Comparison of ENCODE assay signal across 22 cellular contexts in the genomic region with DNA sequence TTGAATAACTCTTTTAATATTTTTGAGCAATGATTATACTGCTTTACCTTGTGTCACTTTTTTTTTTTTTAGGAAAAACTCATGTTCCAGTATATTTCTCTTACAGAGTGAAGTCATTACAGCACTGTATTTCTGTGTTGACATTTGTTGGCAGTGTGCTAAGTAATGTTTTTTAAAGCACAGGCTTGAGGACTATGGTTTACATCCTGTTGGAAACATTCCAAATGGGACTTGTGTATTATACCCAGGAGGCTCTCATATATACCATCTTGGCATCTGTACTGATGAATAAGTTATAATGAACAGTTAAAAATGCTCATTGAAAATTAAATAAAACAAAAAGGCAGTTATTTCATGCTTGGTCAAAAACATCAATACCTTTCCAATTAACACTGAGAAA. TPM values are rescaled to one million over a fixed set of nuclear protein-coding genes. Genes with fewer than 3 reads are reported as not detected.
DNase-seq lines count a peak whose midpoint lies in the region; ATAC-seq and TF ChIP-seq lines count a peak whose summit lies in the region.
"Had no signal": no experiment of that assay in that cellular context is flagged by ENCODE, and none has a peak within 500 bp of the region (broad histone marks: within the 10 kb centered on the region; RNA-seq: fewer than 3 reads in every experiment).

No MANE protein-coding gene starts in this region.

- no peak overlapping the region for H2AFZ ChIP-seq in PC-3 (ENCODE audit: low read length)
- H2AFZ ChIP-seq: neural progenitor cell had no signal

- H3K27ac ChIP-seq in HEK293 (ENCODE audit: extremely low read depth, low read depth, low read length) (no peak overlapping the region), PC-3 (ENCODE audit: low read length) (no peak overlapping the region), gastroesophageal sphincter (no peak overlapping the region), right cardiac atrium (ENCODE audit: low read length) (no peak overlapping the region)
- H3K27ac ChIP-seq: coronary artery, gastrocnemius medialis, neural progenitor cell, thyroid gland had no signal

- BruUV-seq in PC-3 (replicated peaks; lab: Mats Ljungman, UMichigan): no TSS peak

- no peak for TF ChIP-seq CTCF in HEK293 (tag by site-specific recombination; IDR thresholded peaks at IDR 0.05)
- TF ChIP-seq CTCF in PC-3 (conservative IDR thresholded peaks at IDR 0.05; ENCODE audit: low read depth, low read length): no peak
- no peak for TF ChIP-seq CTCF in gastroesophageal sphincter (IDR thresholded peaks at IDR 0.05)
- TF ChIP-seq CTCF in WTC11 (IDR thresholded peaks at IDR 0.05): no peak

- ATAC-seq in PC-3 (peak; percentile 50), gastroesophageal sphincter (no peak), right cardiac atrium (no peak), WTC11 (no peak)
- ATAC-seq: gastrocnemius medialis; left lobe of liver; mucosa of descending colon; stimulated activated naive B cell treated with anti-CD40 and anti-IgM and Interleukin-4, amounts not matched to agents 10 μg/mL and 1 μg/mL and 100 μg/mL, for 72 hours had no signal

- no peaks in the 10 kb centered on the region for H4K20me1 ChIP-seq in PC-3 (ENCODE audit: low read length)

- H3K9me3 ChIP-seq in HEK293 (ENCODE audit: control insufficient read depth, insufficient read depth, low read depth, low read length) (no peaks in the 10 kb centered on the region), PC-3 (ENCODE audit: low read length) (no peaks in the 10 kb centered on the region), gastroesophageal sphincter (no peaks in the 10 kb centered on the region), right cardiac atrium (ENCODE audit: control insufficient read depth, low read length) (no peaks in the 10 kb centered on the region)
- H3K9me3 ChIP-seq: gastrocnemius medialis, mucosa of descending colon, thyroid gland had no signal

- CTCF ChIA-PET in HEK293 (lab: Yijun Ruan, JAX): no interaction called here
- CTCF ChIA-PET in PC-3 (lab: Charles Lee): no interaction called here
- CTCF ChIA-PET in WTC11 (lab: Charles Lee): no interaction called here

- peaks cover 0 to 27% of the 10 kb centered on the region in 2 experiments; a peak in 1 of 3 replicates for H3K36me3 ChIP-seq in HEK293 (ENCODE audit: control insufficient read depth in 2 of 2, insufficient read depth in 1 of 2, low read length in 2 of 2)
- no peaks in the 10 kb centered on the region; the same call in 1 of the 2 replicates for H3K36me3 ChIP-seq in PC-3 (ENCODE audit: low read depth, low read length)
- peaks cover 0 to 34% of the 10 kb centered on the region in 2 donors for H3K36me3 ChIP-seq in gastroesophageal sphincter

- TF ChIP-seq EP300 in gastroesophageal sphincter (IDR thresholded peaks at IDR 0.05): no peak

- peaks cover 7% of the 10 kb centered on the region; the same call in 1 of the 2 replicates for H3K4me1 Mint-ChIP-seq in WTC11
- H3K4me1 Mint-ChIP-seq: B cell had no signal

- peaks cover 3% of the 10 kb centered on the region; the same call in 1 of the 2 replicates for H3K4me1 ChIP-seq in HEK293 (ENCODE audit: control insufficient read depth, insufficient read depth, low read length)
- H3K4me1 ChIP-seq in PC-3 (ENCODE audit: insufficient read depth, low read length): peaks cover 17% of the 10 kb centered on the region
- H3K4me1 ChIP-seq in gastroesophageal sphincter: no peaks in the 10 kb centered on the region
- H3K4me1 ChIP-seq in right cardiac atrium (ENCODE audit: control insufficient read depth, insufficient read depth, low read length): no peaks in the 10 kb centered on the region
- H3K4me1 ChIP-seq: neural progenitor cell, thyroid gland had no signal

- no peaks in the 10 kb centered on the region for H3F3A ChIP-seq in PC-3 (ENCODE audit: low read length, unreplicated experiment)

- H3K9me2 ChIP-seq in PC-3 (replicated peaks; ENCODE audit: low read length): no peaks in the 10 kb centered on the region

- H3K4me3 ChIP-seq in HEK293 (ENCODE audit: low read depth, low read length) (no peak overlapping the region), PC-3 (ENCODE audit: low read length) (no peak overlapping the region), gastroesophageal sphincter (no peak overlapping the region), right cardiac atrium (ENCODE audit: low read length) (no peak overlapping the region)
- H3K4me3 ChIP-seq: coronary artery, gastrocnemius medialis, mucosa of descending colon, neural progenitor cell, thyroid gland had no signal

- no peak for TF ChIP-seq POLR2A in gastroesophageal sphincter (IDR thresholded peaks at IDR 0.05)

- no peaks in the 10 kb centered on the region for H3K27me3 Mint-ChIP-seq in WTC11 (ENCODE audit: low read depth)
- H3K27me3 Mint-ChIP-seq: activated CD4-positive, alpha-beta memory T cell treated with anti-CD3 and anti-CD28 coated beads for 36 hours; activated naive CD4-positive, alpha-beta T cell treated with anti-CD3 and anti-CD28 coated beads, Interleukin-2, amount 10 ng/mL, durations not matched to agents 7 days and 5 days; B cell; stimulated activated naive B cell treated with anti-CD40 and anti-IgM and Interleukin-4, amounts not matched to agents 10 μg/mL and 1 μg/mL and 100 μg/mL, for 72 hours had no signal

- H3K79me2 ChIP-seq in PC-3 (ENCODE audit: low read length): no peaks in the 10 kb centered on the region

- intact Hi-C loops in PC-3 (cut with micrococcal nuclease) (loop anchor here (5.0 kb wide), 2 partner anchors 40 to 160 kb away; no protein-coding TSS in a partner anchor), right cardiac atrium (cut with DNase I) (loop anchor here in 1 of 4 donors (5.0 kb wide), 1 partner anchor 95 kb away; no protein-coding TSS in a partner anchor)

- peaks cover 3% of the 10 kb centered on the region for H3K36me3 Mint-ChIP-seq in WTC11

- no peak overlapping the region for H3K27ac Mint-ChIP-seq in WTC11
- H3K27ac Mint-ChIP-seq: activated CD4-positive, alpha-beta memory T cell treated with anti-CD3 and anti-CD28 coated beads for 36 hours; activated naive CD4-positive, alpha-beta T cell treated with anti-CD3 and anti-CD28 coated beads, Interleukin-2, amount 10 ng/mL, durations not matched to agents 7 days and 5 days; B cell; neural progenitor cell; stimulated activated naive B cell treated with anti-CD40 and anti-IgM and Interleukin-4, amounts not matched to agents 10 μg/mL and 1 μg/mL and 100 μg/mL, for 72 hours had no signal

- no peak overlapping the region for H3K4me2 ChIP-seq in PC-3 (ENCODE audit: low read length)
- H3K4me2 ChIP-seq: neural progenitor cell had no signal

- DNase-seq in DMS153 treated with DMSO at 0.1 percent for 48 hours (lab: John Stamatoyannopoulos, UW; ENCODE audit: unreplicated experiment) (peak; percentile 43), PC-3 (peak; percentile 40), glomerular endothelial cell (ENCODE audit: extremely low read depth, low read depth, low spot score) (peak; percentile 20), OCI-M1 (lab: John Stamatoyannopoulos, UW) (no peak), right cardiac atrium (no peak), WTC11 (ENCODE audit: low spot score) (no peak)
- DNase-seq: activated CD4-positive, alpha-beta memory T cell treated with anti-CD3 and anti-CD28 coated beads for 36 hours; activated naive CD4-positive, alpha-beta T cell treated with anti-CD3 and anti-CD28 coated beads, Interleukin-2, amount 10 ng/mL, durations not matched to agents 7 days and 5 days; gastrocnemius medialis; KBM-7; mucosa of descending colon; NCI-H1417 treated with DMSO at 0.1 percent for 48 hours; NCI-H526; stimulated activated naive B cell treated with anti-CD40 and anti-IgM and Interleukin-4, amounts not matched to agents 10 μg/mL and 1 μg/mL and 100 μg/mL, for 72 hours; SW 1271; thyroid gland had no signal

- H3K9ac ChIP-seq in PC-3 (ENCODE audit: low read length): no peak overlapping the region
- H3K9ac ChIP-seq: neural progenitor cell had no signal

- POLR2A ChIA-PET in HEK293 (lab: Yijun Ruan, JAX): no interaction called here
- POLR2A ChIA-PET in PC-3 (lab: Charles Lee; ENCODE audit: unreplicated experiment): no interaction called here
- POLR2A ChIA-PET in WTC11 (lab: Charles Lee): no interaction called here

- no peaks in the 10 kb centered on the region for H3K9me3 Mint-ChIP-seq in WTC11
- H3K9me3 Mint-ChIP-seq: activated CD4-positive, alpha-beta memory T cell treated with anti-CD3 and anti-CD28 coated beads for 36 hours; activated naive CD4-positive, alpha-beta T cell treated with anti-CD3 and anti-CD28 coated beads, Interleukin-2, amount 10 ng/mL, durations not matched to agents 7 days and 5 days; neural progenitor cell; stimulated activated naive B cell treated with anti-CD40 and anti-IgM and Interleukin-4, amounts not matched to agents 10 μg/mL and 1 μg/mL and 100 μg/mL, for 72 hours had no signal

- no peak overlapping the region for H3K4me3 Mint-ChIP-seq in WTC11
- H3K4me3 Mint-ChIP-seq: activated CD4-positive, alpha-beta memory T cell treated with anti-CD3 and anti-CD28 coated beads for 36 hours; activated naive CD4-positive, alpha-beta T cell treated with anti-CD3 and anti-CD28 coated beads, Interleukin-2, amount 10 ng/mL, durations not matched to agents 7 days and 5 days; B cell; neural progenitor cell; stimulated activated naive B cell treated with anti-CD40 and anti-IgM and Interleukin-4, amounts not matched to agents 10 μg/mL and 1 μg/mL and 100 μg/mL, for 72 hours had no signal

- H3K27me3 ChIP-seq in PC-3 (ENCODE audit: low read length): no peaks in the 10 kb centered on the region
- no peaks in the 10 kb centered on the region for H3K27me3 ChIP-seq in gastroesophageal sphincter
- H3K27me3 ChIP-seq in right cardiac atrium (ENCODE audit: control insufficient read depth, insufficient read depth): no peaks in the 10 kb centered on the region
- H3K27me3 ChIP-seq: gastrocnemius medialis, neural progenitor cell, thyroid gland had no signal

TF ChIP-seq in HEK293, 187 proteins besides CTCF, POLR2A, EP300 and RAD21 (continues in another document):
- no peak for TF ChIP-seq MZF1 (tag by site-specific recombination; IDR thresholded peaks at IDR 0.05; ENCODE audit: borderline replicate concordance)

TF ChIP-seq in WTC11, 78 proteins besides CTCF, POLR2A, EP300 and RAD21 (continues in another document):
- TF ChIP-seq NR3C1 (CRISPR knock-in tag; conservative IDR thresholded peaks at IDR 0.05; ENCODE audit: low read depth): no peak
- TF ChIP-seq ETV6 (CRISPR knock-in tag; IDR thresholded peaks at IDR 0.05): no peak
- no peak for TF ChIP-seq FOXK1 (CRISPR knock-in tag; IDR thresholded peaks at IDR 0.05)

RNA-seq across cellular contexts. Expression of a gene that starts 33.8 kb away (rescaled TPM):
- total RNA-seq in PC-3 (2014; rRNA removed): 8.1 and 8.4 TPM in 2 replicates
- 6.0 and 9.0 TPM in 2 replicates for total RNA-seq in glomerular endothelial cell
- total RNA-seq in gastroesophageal sphincter: 10 to 100 TPM in 3 of 4 donors, 1 to 10 TPM in 1; 9.5 to 19.0 (median 13.5) TPM
- total RNA-seq in right cardiac atrium: 10 to 100 TPM; 14.6 to 20.0 (median 19.6) TPM
- 8.2 TPM for polyA plus RNA-seq in right cardiac atrium
- 17.9 to 21.6 TPM (median 19.8 TPM) in 3 replicates for total RNA-seq in WTC11 (2021)

RNA-seq across cellular contexts. Expression of a gene that starts 34.1 kb away (rescaled TPM):
- total RNA-seq in PC-3 (2014; rRNA removed) (8.2 and 12.9 TPM in 2 replicates), glomerular endothelial cell (13.4 and 25.7 TPM in 2 replicates), gastroesophageal sphincter (10 to 100 TPM; 39.0 to 64.7 (median 58.8) TPM), right cardiac atrium (10 to 100 TPM; 27.2 to 32.0 (median 30.0) TPM), WTC11 (2021) (7.5 to 10.5 TPM (median 9.0 TPM) in 3 replicates)
- polyA plus RNA-seq in right cardiac atrium: 22.5 TPM

Comparison
In these comparisons a context has a peak if more than half of its experiments do, and no peak if none do; other contexts are left out.
1. DNase-seq: peak in DMS153 treated with DMSO at 0.1 percent for 48 hours (single experiment), PC-3 (single experiment) and glomerular endothelial cell (single experiment); none in OCI-M1 (single experiment), right cardiac atrium (0 of 3) and WTC11 (single experiment).